In genomic region chr22:37990862-37991261, GRCh38 we compare ENCODE assay signal across 1 cellular context.
TF ChIP-seq lines count a peak whose summit lies in the region.

No MANE protein-coding gene starts in this region.

TF ChIP-seq in HEK293, 187 proteins besides CTCF, POLR2A, EP300 and RAD21 (continued from another document):
- no peak for TF ChIP-seq ZNF362 (tag by site-specific recombination; IDR thresholded peaks at IDR 0.05)
